In genomic region chr11:57527056-57527631, GRCh38 we compare ENCODE assay signal across 8 cellular contexts.
DNase-seq lines count a peak whose midpoint lies in the region; ATAC-seq and TF ChIP-seq lines count a peak whose summit lies in the region.

No MANE protein-coding gene starts in this region.

- TF ChIP-seq CTCF in LNCAP (IDR thresholded peaks at IDR 0.05) = peak; percentile 94

- H3K36me3 Mint-ChIP-seq in T-helper 1 cell treated with Interleukin-12 subunit alpha and Interleukin-12 subunit beta and Interleukin-4 antibody, amounts not matched to agents 30 μg/mL and 1 μg/mL, for 36 hours (ENCODE audit: low read depth) = peaks cover 14% of the 10 kb centered on the region

- H3K4me3 Mint-ChIP-seq in T-helper 1 cell treated with Interleukin-12 subunit alpha and Interleukin-12 subunit beta and Interleukin-4 antibody, amounts not matched to agents 30 μg/mL and 1 μg/mL, for 36 hours = no peak overlapping the region

- H3K27me3 Mint-ChIP-seq in T-helper 1 cell treated with Interleukin-12 subunit alpha and Interleukin-12 subunit beta and Interleukin-4 antibody, amounts not matched to agents 30 μg/mL and 1 μg/mL, for 36 hours (ENCODE audit: low read depth) = no peaks in the 10 kb centered on the region

- peak; percentile 64 for DNase-seq in EH (ENCODE audit: low read depth)
- DNase-seq in amygdala (lab: John Stamatoyannopoulos, UW) = peak in 42 of 56 donors; percentile 2 to 85 (median 34)
- peak; percentile 43 to 67 for DNase-seq in hippocampal formation (lab: John Stamatoyannopoulos, UW)
- peak; percentile 27 to 70 for DNase-seq in stimulated activated CD4-positive, alpha-beta T cell treated with anti-CD3 and anti-CD28 coated beads, Interleukin-12 subunit alpha, Interleukin-12 subunit beta, amount 100 ng/mL, for 24 hours (ENCODE audit: low read depth in 2 of 2)

- H3K27ac Mint-ChIP-seq in T-helper 1 cell treated with Interleukin-12 subunit alpha and Interleukin-12 subunit beta and Interleukin-4 antibody, amounts not matched to agents 30 μg/mL and 1 μg/mL, for 36 hours = peak overlapping the region; percentile 43

- H3K9me3 Mint-ChIP-seq in T-helper 1 cell treated with Interleukin-12 subunit alpha and Interleukin-12 subunit beta and Interleukin-4 antibody, amounts not matched to agents 30 μg/mL and 1 μg/mL, for 36 hours = no peaks in the 10 kb centered on the region

- H3K4me1 Mint-ChIP-seq in T-helper 1 cell treated with Interleukin-12 subunit alpha and Interleukin-12 subunit beta and Interleukin-4 antibody, amounts not matched to agents 30 μg/mL and 1 μg/mL, for 36 hours (ENCODE audit: low read depth) = peaks cover 35% of the 10 kb centered on the region

- ATAC-seq in HG02840 (IDR thresholded peaks at IDR 0.05; ENCODE audit: low FRiP score, unreplicated experiment) (no peak), HG03135 (IDR thresholded peaks at IDR 0.05; ENCODE audit: unreplicated experiment) (no peak)
